11 cellular contexts compared by ENCODE assay signal in genomic region chr3:118641608-118642007, GRCh38.
DNase-seq lines count a peak whose midpoint lies in the region; ATAC-seq and TF ChIP-seq lines count a peak whose summit lies in the region.
"Had no signal": no experiment of that assay in that cellular context is flagged by ENCODE, and none has a peak within 500 bp of the region (broad histone marks: within the 10 kb centered on the region; RNA-seq: fewer than 3 reads in every experiment).

No MANE protein-coding gene starts in this region.

- H3K27ac Mint-ChIP-seq in HFFc6: no peak overlapping the region

- in situ Hi-C loops in KBM-7 (cut with MboI; ENCODE audit: low pct_unique_long_range_greater_than_20kb, low sequenced_read_pairs): no loop called here

- no peak for TF ChIP-seq CTCF in HFFc6 (IDR thresholded peaks at IDR 0.05)

- no peaks in the 10 kb centered on the region for H3K4me1 Mint-ChIP-seq in HFFc6 (ENCODE audit: low read depth)

- peaks cover 2% of the 10 kb centered on the region for H3K27me3 Mint-ChIP-seq in HFFc6 (ENCODE audit: insufficient read depth)

- ATAC-seq in GM18907 (IDR thresholded peaks at IDR 0.05; ENCODE audit: unreplicated experiment): peak; percentile 72
- peak; percentile 79 for ATAC-seq in HG02885 (IDR thresholded peaks at IDR 0.05; ENCODE audit: poor library complexity, unreplicated experiment)
- ATAC-seq: gastroesophageal sphincter, sciatic nerve had no signal

- peaks cover 5% of the 10 kb centered on the region; the same call in 1 of the 2 replicates for H3K36me3 Mint-ChIP-seq in HFFc6 (ENCODE audit: low read depth)

- no peak overlapping the region for H3K4me3 Mint-ChIP-seq in HFFc6

- DNase-seq in NCI-H524 (lab: John Stamatoyannopoulos, UW) (peak; percentile 91 to 95), kidney tubule cell (ENCODE audit: low spot score) (peak; percentile 10), HFFc6 (no peak), EL (no peak), HK-2 (ENCODE audit: unreplicated experiment) (no peak), KBM-7 (no peak)
- DNase-seq: tibial artery had no signal

- H3K9me3 Mint-ChIP-seq in HFFc6: peaks cover 67% of the 10 kb centered on the region

Comparison
In these comparisons a context has a peak if more than half of its experiments do, and no peak if none do; other contexts are left out.
1. DNase-seq: peak in NCI-H524 (2 of 2) and kidney tubule cell (single experiment); none in HFFc6 (single experiment), EL (single experiment), HK-2 (single experiment) and KBM-7 (single experiment).